ENCODE assay signal across 1 cellular context in genomic region chr10:102644066-102644645, GRCh38.
TF ChIP-seq lines count a peak whose summit lies in the region.

A gene with protein sequence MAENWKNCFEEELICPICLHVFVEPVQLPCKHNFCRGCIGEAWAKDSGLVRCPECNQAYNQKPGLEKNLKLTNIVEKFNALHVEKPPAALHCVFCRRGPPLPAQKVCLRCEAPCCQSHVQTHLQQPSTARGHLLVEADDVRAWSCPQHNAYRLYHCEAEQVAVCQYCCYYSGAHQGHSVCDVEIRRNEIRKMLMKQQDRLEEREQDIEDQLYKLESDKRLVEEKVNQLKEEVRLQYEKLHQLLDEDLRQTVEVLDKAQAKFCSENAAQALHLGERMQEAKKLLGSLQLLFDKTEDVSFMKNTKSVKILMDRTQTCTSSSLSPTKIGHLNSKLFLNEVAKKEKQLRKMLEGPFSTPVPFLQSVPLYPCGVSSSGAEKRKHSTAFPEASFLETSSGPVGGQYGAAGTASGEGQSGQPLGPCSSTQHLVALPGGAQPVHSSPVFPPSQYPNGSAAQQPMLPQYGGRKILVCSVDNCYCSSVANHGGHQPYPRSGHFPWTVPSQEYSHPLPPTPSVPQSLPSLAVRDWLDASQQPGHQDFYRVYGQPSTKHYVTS (plus strand): TSS chr10:102644479. CDS start chr10:102644618, 139 bp downstream.

TF ChIP-seq in SK-N-SH, 30 proteins besides CTCF, POLR2A, EP300 and RAD21 (continued from another document):
- TF ChIP-seq ZBTB33 (IDR thresholded peaks at IDR 0.05; ENCODE audit: borderline replicate concordance, low read depth) (no peak), SMC3 (IDR thresholded peaks at IDR 0.05; ENCODE audit: low read depth, low read length) (no peak), ELF1 (IDR thresholded peaks at IDR 0.05) (no peak), FOSL2 (IDR thresholded peaks at IDR 0.05; ENCODE audit: borderline replicate concordance, low read depth) (no peak), FOXJ3 (CRISPR knock-in tag; IDR thresholded peaks at IDR 0.05) (no peak), TCF12 (IDR thresholded peaks at IDR 0.05) (no peak), YY1 (IDR thresholded peaks at IDR 0.05; ENCODE audit: low read depth) (no peak), JUND (IDR thresholded peaks at IDR 0.05) (no peak), RFX5 (IDR thresholded peaks at IDR 0.05; ENCODE audit: low read length) (no peak), REST (IDR thresholded peaks at IDR 0.05; ENCODE audit: low read depth, low read length) (no peak)
- TF ChIP-seq, protein P1, sequence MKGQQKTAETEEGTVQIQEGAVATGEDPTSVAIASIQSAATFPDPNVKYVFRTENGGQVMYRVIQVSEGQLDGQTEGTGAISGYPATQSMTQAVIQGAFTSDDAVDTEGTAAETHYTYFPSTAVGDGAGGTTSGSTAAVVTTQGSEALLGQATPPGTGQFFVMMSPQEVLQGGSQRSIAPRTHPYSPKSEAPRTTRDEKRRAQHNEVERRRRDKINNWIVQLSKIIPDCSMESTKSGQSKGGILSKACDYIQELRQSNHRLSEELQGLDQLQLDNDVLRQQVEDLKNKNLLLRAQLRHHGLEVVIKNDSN (IDR thresholded peaks at IDR 0.05; ENCODE audit: borderline replicate concordance, low read depth): no peak
